ENCODE assay signal across 1 cellular context in genomic region chr2:100291152-100291970, GRCh38.
A peak's percentile ranks its signal among the peaks of the same experiment; 100 is the strongest.
TF ChIP-seq lines count a peak whose summit lies in the region.

No MANE protein-coding gene starts in this region.

TF ChIP-seq in K562, 482 proteins besides CTCF, POLR2A, EP300 and RAD21 (continued from another document and continues in another):
- TF ChIP-seq, protein P1, sequence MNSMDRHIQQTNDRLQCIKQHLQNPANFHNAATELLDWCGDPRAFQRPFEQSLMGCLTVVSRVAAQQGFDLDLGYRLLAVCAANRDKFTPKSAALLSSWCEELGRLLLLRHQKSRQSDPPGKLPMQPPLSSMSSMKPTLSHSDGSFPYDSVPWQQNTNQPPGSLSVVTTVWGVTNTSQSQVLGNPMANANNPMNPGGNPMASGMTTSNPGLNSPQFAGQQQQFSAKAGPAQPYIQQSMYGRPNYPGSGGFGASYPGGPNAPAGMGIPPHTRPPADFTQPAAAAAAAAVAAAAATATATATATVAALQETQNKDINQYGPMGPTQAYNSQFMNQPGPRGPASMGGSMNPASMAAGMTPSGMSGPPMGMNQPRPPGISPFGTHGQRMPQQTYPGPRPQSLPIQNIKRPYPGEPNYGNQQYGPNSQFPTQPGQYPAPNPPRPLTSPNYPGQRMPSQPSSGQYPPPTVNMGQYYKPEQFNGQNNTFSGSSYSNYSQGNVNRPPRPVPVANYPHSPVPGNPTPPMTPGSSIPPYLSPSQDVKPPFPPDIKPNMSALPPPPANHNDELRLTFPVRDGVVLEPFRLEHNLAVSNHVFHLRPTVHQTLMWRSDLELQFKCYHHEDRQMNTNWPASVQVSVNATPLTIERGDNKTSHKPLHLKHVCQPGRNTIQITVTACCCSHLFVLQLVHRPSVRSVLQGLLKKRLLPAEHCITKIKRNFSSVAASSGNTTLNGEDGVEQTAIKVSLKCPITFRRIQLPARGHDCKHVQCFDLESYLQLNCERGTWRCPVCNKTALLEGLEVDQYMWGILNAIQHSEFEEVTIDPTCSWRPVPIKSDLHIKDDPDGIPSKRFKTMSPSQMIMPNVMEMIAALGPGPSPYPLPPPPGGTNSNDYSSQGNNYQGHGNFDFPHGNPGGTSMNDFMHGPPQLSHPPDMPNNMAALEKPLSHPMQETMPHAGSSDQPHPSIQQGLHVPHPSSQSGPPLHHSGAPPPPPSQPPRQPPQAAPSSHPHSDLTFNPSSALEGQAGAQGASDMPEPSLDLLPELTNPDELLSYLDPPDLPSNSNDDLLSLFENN (IDR thresholded peaks at IDR 0.05; ENCODE audit: low read depth in 2 of 2, low read length in 2 of 2), result 0 out of 4 replicates have a peak, but pooled peaks of 1 of the 2 experiments have one; percentile 42
- TF ChIP-seq ZNF134 (CRISPR knock-in tag; conservative IDR thresholded peaks at IDR 0.05) (no peak), ZKSCAN8 (CRISPR knock-in tag; IDR thresholded peaks at IDR 0.05) (no peak), ZFP30 (CRISPR knock-in tag; IDR thresholded peaks at IDR 0.05; ENCODE audit: borderline replicate concordance) (no peak), ZBTB2 (IDR thresholded peaks at IDR 0.05) (peak; percentile 80; the same call in 1 of the 2 replicates), MTF1 (CRISPR knock-in tag; IDR thresholded peaks at IDR 0.05; ENCODE audit: borderline replicate concordance) (no peak), CLOCK (CRISPR knock-in tag; IDR thresholded peaks at IDR 0.05; ENCODE audit: borderline replicate concordance) (no peak), NFIC (IDR thresholded peaks at IDR 0.05) (peak; percentile 59; the same call in 1 of the 2 replicates), CBX1 (IDR thresholded peaks at IDR 0.05; ENCODE audit: low read depth) (no peak), FOXA3 (CRISPR knock-in tag; conservative IDR thresholded peaks at IDR 0.05 in 1 of 2, IDR thresholded peaks at IDR 0.05 in 1 of 2) (no peak), STAT5A (IDR thresholded peaks at IDR 0.05; ENCODE audit: borderline replicate concordance, low read length) (peak; percentile 64; the same call in 1 of the 2 replicates), SMAD3 (CRISPR knock-in tag; conservative IDR thresholded peaks at IDR 0.05) (no peak), TOE1 (IDR thresholded peaks at IDR 0.05; ENCODE audit: borderline replicate concordance) (peak; percentile 53; the same call in 1 of the 2 replicates), TOE1 (CRISPR knock-in tag; IDR thresholded peaks at IDR 0.05; ENCODE audit: borderline replicate concordance, low read depth) (no peak), ZBTB7A (IDR thresholded peaks at IDR 0.05; ENCODE audit: borderline replicate concordance, control insufficient read depth, low read depth, low read length) (no peak), NR1H2 (CRISPR knock-in tag; IDR thresholded peaks at IDR 0.05) (no peak), IRF2 (CRISPR knock-in tag; IDR thresholded peaks at IDR 0.05) (no peak), NR0B1 (IDR thresholded peaks at IDR 0.05; ENCODE audit: partially characterized antibody) (no peak), NFATC3 (IDR thresholded peaks at IDR 0.05) (no peak), C11orf30 (IDR thresholded peaks at IDR 0.05; ENCODE audit: low read depth) (peak; percentile 76), RCOR1 (IDR thresholded peaks at IDR 0.05; ENCODE audit: borderline replicate concordance in 1 of 2, low read depth in 2 of 2, low read length in 2 of 2) (peak in 1 of 2 experiments; percentile 97; a peak in 2 of 4 replicates), ZNF561 (CRISPR knock-in tag; conservative IDR thresholded peaks at IDR 0.05) (no peak), ZNF12 (CRISPR knock-in tag; IDR thresholded peaks at IDR 0.05) (no peak), OTX1 (CRISPR knock-in tag; IDR thresholded peaks at IDR 0.05) (0 out of 2 replicates have a peak, but pooled peaks have one; percentile 31), NR2F6 (CRISPR knock-in tag; IDR thresholded peaks at IDR 0.05) (no peak), RNF219 (CRISPR knock-in tag; IDR thresholded peaks at IDR 0.05) (no peak), LCOR (CRISPR knock-in tag; IDR thresholded peaks at IDR 0.05) (no peak), CBX8 (IDR thresholded peaks at IDR 0.05; ENCODE audit: borderline replicate concordance, extremely low read depth, low read depth, low read length, poor library complexity, severe bottlenecking) (no peak), CBFB (CRISPR knock-in tag; IDR thresholded peaks at IDR 0.05) (no peak)
- TF ChIP-seq, protein P2, sequence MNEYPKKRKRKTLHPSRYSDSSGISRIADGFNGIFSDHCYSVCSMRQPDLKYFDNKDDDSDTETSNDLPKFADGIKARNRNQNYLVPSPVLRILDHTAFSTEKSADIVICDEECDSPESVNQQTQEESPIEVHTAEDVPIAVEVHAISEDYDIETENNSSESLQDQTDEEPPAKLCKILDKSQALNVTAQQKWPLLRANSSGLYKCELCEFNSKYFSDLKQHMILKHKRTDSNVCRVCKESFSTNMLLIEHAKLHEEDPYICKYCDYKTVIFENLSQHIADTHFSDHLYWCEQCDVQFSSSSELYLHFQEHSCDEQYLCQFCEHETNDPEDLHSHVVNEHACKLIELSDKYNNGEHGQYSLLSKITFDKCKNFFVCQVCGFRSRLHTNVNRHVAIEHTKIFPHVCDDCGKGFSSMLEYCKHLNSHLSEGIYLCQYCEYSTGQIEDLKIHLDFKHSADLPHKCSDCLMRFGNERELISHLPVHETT (CRISPR knock-in tag; conservative IDR thresholded peaks at IDR 0.05 in 1 of 2, IDR thresholded peaks at IDR 0.05 in 1 of 2), result no peak; a peak in 1 of 4 replicates
- TF ChIP-seq, protein P3, sequence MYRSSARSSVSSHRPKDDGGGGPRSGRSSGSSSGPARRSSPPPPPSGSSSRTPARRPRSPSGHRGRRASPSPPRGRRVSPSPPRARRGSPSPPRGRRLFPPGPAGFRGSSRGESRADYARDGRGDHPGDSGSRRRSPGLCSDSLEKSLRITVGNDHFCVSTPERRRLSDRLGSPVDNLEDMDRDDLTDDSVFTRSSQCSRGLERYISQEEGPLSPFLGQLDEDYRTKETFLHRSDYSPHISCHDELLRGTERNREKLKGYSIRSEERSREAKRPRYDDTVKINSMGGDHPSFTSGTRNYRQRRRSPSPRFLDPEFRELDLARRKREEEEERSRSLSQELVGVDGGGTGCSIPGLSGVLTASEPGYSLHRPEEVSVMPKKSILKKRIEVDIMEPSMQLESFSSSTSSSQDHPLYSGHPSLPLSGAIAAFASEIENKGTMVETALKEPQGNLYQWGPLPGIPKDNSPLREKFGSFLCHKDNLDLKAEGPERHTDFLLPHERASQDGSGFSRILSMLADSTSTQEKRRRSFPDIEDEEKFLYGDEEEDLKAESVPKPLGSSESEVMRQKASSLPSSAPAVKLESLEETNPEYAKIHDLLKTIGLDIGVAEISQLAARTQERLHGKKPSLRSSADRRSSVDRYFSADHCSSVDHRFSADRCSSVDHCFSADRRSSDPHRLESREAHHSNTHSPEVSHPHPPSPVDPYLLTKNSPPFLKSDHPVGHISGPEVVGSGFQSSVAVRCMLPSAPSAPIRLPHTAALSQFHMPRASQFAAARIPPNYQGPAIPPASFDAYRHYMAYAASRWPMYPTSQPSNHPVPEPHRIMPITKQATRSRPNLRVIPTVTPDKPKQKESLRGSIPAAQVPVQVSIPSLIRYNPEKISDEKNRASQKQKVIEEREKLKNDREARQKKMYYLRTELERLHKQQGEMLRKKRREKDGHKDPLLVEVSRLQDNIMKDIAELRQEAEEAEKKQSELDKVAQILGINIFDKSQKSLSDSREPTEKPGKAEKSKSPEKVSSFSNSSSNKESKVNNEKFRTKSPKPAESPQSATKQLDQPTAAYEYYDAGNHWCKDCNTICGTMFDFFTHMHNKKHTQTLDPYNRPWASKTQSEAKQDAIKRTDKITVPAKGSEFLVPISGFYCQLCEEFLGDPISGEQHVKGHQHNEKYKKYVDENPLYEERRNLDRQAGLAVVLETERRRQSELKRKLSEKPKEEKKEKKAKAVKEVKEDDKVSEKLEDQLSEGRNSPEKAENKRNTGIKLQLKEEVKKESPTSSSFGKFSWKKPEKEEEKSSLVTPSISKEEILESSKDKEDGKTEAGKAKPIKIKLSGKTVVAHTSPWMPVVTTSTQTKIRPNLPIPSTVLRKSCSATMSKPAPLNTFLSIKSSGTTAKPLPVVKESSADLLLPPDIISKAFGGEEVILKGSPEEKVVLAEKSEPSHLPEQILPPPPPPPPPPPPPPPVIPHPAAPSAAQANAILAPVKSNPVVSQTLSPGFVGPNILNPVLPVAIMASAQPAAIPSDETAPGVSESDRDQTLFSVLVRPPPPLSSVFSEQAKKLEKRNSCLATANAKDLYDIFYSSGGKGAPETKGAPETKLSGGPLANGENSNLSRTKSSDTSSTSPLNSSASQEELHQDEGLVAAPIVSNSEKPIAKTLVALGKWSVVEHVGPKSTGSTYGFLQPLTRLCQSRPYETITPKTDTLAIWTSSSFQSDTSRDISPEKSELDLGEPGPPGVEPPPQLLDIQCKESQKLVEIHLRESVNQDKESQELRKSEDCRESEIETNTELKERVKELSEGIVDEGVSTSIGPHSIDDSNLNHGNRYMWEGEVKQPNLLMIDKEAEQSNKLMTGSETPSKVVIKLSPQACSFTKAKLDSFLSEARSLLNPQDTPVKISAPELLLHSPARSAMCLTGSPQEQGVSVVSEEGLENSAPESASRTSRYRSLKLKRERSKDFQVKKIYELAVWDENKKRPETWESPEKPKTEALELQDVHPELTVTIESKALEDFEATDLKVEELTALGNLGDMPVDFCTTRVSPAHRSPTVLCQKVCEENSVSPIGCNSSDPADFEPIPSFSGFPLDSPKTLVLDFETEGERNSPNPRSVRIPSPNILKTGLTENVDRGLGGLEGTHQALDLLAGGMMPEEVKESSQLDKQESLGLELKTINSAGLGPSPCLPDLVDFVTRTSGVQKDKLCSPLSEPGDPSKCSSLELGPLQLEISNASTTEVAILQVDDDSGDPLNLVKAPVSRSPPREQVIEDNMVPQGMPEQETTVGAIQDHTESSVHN (IDR thresholded peaks at IDR 0.05; ENCODE audit: borderline replicate concordance in 1 of 2, low read depth in 1 of 2), result peak in 1 of 2 experiments; percentile 94; a peak in 2 of 4 replicates
- TF ChIP-seq, protein P4, sequence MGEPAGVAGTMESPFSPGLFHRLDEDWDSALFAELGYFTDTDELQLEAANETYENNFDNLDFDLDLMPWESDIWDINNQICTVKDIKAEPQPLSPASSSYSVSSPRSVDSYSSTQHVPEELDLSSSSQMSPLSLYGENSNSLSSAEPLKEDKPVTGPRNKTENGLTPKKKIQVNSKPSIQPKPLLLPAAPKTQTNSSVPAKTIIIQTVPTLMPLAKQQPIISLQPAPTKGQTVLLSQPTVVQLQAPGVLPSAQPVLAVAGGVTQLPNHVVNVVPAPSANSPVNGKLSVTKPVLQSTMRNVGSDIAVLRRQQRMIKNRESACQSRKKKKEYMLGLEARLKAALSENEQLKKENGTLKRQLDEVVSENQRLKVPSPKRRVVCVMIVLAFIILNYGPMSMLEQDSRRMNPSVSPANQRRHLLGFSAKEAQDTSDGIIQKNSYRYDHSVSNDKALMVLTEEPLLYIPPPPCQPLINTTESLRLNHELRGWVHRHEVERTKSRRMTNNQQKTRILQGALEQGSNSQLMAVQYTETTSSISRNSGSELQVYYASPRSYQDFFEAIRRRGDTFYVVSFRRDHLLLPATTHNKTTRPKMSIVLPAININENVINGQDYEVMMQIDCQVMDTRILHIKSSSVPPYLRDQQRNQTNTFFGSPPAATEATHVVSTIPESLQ (CRISPR knock-in tag; IDR thresholded peaks at IDR 0.05), result no peak
